3 cellular contexts compared by ENCODE assay signal in genomic region chr2:232423407-232423806, GRCh38.
TF ChIP-seq lines count a peak whose summit lies in the region.

No MANE protein-coding gene starts in this region.

TF ChIP-seq in GM23338, 12 proteins besides CTCF, POLR2A, EP300 and RAD21:
- TF ChIP-seq NANOG (IDR thresholded peaks at IDR 0.05; ENCODE audit: borderline replicate concordance) (peak; percentile 81), CREB1 (CRISPR knock-in tag; IDR thresholded peaks at IDR 0.05; ENCODE audit: low read depth) (0 out of 2 replicates have a peak, but pooled peaks have one; percentile 47)
- TF ChIP-seq, protein P1, sequence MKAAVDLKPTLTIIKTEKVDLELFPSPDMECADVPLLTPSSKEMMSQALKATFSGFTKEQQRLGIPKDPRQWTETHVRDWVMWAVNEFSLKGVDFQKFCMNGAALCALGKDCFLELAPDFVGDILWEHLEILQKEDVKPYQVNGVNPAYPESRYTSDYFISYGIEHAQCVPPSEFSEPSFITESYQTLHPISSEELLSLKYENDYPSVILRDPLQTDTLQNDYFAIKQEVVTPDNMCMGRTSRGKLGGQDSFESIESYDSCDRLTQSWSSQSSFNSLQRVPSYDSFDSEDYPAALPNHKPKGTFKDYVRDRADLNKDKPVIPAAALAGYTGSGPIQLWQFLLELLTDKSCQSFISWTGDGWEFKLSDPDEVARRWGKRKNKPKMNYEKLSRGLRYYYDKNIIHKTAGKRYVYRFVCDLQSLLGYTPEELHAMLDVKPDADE (IDR thresholded peaks at IDR 0.05) = 0 out of 2 replicates have a peak, but pooled peaks have one; percentile 11

TF ChIP-seq in WTC11, 78 proteins besides CTCF, POLR2A, EP300 and RAD21:
- TF ChIP-seq, protein P2, sequence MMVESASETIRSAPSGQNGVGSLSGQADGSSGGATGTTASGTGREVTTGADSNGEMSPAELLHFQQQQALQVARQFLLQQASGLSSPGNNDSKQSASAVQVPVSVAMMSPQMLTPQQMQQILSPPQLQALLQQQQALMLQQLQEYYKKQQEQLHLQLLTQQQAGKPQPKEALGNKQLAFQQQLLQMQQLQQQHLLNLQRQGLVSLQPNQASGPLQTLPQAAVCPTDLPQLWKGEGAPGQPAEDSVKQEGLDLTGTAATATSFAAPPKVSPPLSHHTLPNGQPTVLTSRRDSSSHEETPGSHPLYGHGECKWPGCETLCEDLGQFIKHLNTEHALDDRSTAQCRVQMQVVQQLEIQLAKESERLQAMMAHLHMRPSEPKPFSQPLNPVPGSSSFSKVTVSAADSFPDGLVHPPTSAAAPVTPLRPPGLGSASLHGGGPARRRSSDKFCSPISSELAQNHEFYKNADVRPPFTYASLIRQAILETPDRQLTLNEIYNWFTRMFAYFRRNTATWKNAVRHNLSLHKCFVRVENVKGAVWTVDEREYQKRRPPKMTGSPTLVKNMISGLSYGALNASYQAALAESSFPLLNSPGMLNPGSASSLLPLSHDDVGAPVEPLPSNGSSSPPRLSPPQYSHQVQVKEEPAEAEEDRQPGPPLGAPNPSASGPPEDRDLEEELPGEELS (CRISPR knock-in tag; IDR thresholded peaks at IDR 0.05) = peak; percentile 61; the same call in 1 of the 2 replicates
- TF ChIP-seq, protein P3, sequence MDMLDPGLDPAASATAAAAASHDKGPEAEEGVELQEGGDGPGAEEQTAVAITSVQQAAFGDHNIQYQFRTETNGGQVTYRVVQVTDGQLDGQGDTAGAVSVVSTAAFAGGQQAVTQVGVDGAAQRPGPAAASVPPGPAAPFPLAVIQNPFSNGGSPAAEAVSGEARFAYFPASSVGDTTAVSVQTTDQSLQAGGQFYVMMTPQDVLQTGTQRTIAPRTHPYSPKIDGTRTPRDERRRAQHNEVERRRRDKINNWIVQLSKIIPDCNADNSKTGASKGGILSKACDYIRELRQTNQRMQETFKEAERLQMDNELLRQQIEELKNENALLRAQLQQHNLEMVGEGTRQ (CRISPR knock-in tag; IDR thresholded peaks at IDR 0.05) = peak; percentile 35; the same call in 1 of the 2 replicates
- peak; percentile 31; the same call in 1 of the 2 replicates for TF ChIP-seq FOXK1 (CRISPR knock-in tag; IDR thresholded peaks at IDR 0.05)

TF ChIP-seq in H1, 55 proteins besides CTCF, POLR2A, EP300 and RAD21:
- peak; percentile 63 for TF ChIP-seq NANOG (IDR thresholded peaks at IDR 0.05; ENCODE audit: insufficient read depth, low read depth, low read length, poor library complexity, severe bottlenecking)
- TF ChIP-seq ASH2L (IDR thresholded peaks at IDR 0.05; ENCODE audit: low read length) = peak; percentile 56
- TF ChIP-seq SP1 (IDR thresholded peaks at IDR 0.05; ENCODE audit: low read depth, low read length) = 0 out of 2 replicates have a peak, but pooled peaks have one; percentile 24
- peak; percentile 38; the same call in 1 of the 2 replicates for TF ChIP-seq TEAD4 (IDR thresholded peaks at IDR 0.05; ENCODE audit: low read depth, low read length)
